ENCODE assay signal across 7 cellular contexts in genomic region chr14:61537567-61538463, GRCh38.
DNase-seq lines count a peak whose midpoint lies in the region; ATAC-seq and TF ChIP-seq lines count a peak whose summit lies in the region.

No MANE protein-coding gene starts in this region.

- ATAC-seq in GM21381 (IDR thresholded peaks at IDR 0.05; ENCODE audit: unreplicated experiment), result peak; percentile 56
- ATAC-seq in activated T-helper 17 cell treated with anti-CD3 and anti-CD28 coated beads, Interleukin-2, amount 50 U/mL, for 72 hours (replicated peaks), result peak; percentile 88

- peaks cover 52% of the 10 kb centered on the region for H3K4me1 Mint-ChIP-seq in activated T-helper 17 cell treated with anti-CD3 and anti-CD28 coated beads, Interleukin-2, amount 50 U/mL, for 72 hours

- peak overlapping the region; percentile 47 to 56 for H3K27ac ChIP-seq in right atrium auricular region

- H3K36me3 Mint-ChIP-seq in activated T-helper 17 cell treated with anti-CD3 and anti-CD28 coated beads, Interleukin-2, amount 50 U/mL, for 72 hours (ENCODE audit: low read depth), result peaks cover 100% of the 10 kb centered on the region

- H3K4me1 ChIP-seq in right atrium auricular region, result peaks cover 0 to 47% of the 10 kb centered on the region in 2 donors

- H3K36me3 ChIP-seq in right atrium auricular region, result no peaks in the 10 kb centered on the region

- H3K4me3 ChIP-seq in right atrium auricular region, result no peak overlapping the region

- H3K4me3 Mint-ChIP-seq in activated T-helper 17 cell treated with anti-CD3 and anti-CD28 coated beads, Interleukin-2, amount 50 U/mL, for 72 hours, result peak overlapping the region; percentile 66

- H3K27ac Mint-ChIP-seq in activated T-helper 17 cell treated with anti-CD3 and anti-CD28 coated beads, Interleukin-2, amount 50 U/mL, for 72 hours, result peak overlapping the region; percentile 90

- H3K27me3 ChIP-seq in right atrium auricular region, result no peaks in the 10 kb centered on the region

- H3K9me3 ChIP-seq in right atrium auricular region, result no peaks in the 10 kb centered on the region

- no peaks in the 10 kb centered on the region for H3K27me3 Mint-ChIP-seq in activated T-helper 17 cell treated with anti-CD3 and anti-CD28 coated beads, Interleukin-2, amount 50 U/mL, for 72 hours

- peak; percentile 100 for DNase-seq in NCI-H2029 (lab: John Stamatoyannopoulos, UW)
- no peak for DNase-seq in right atrium auricular region (ENCODE audit: low spot score)
- DNase-seq in stimulated activated CD4-positive, alpha-beta T cell treated with anti-CD3 and anti-CD28 coated beads, Interleukin-12 subunit alpha, Interleukin-12 subunit beta, amount 100 ng/mL, for 48 hours (ENCODE audit: low read depth in 2 of 3, low spot score in 1 of 3), result peak in 2 of 3 donors; percentile 20 to 37
- no peak for DNase-seq in NCI-H2227 treated with DMSO at 0.1 percent for 48 hours (lab: John Stamatoyannopoulos, UW)
- no peak for DNase-seq in 8988T

- no peak for TF ChIP-seq CTCF in right atrium auricular region (IDR thresholded peaks at IDR 0.05)

- H3K9me3 Mint-ChIP-seq in activated T-helper 17 cell treated with anti-CD3 and anti-CD28 coated beads, Interleukin-2, amount 50 U/mL, for 72 hours, result peaks cover 3% of the 10 kb centered on the region

Comparison
In these comparisons a context has a peak if more than half of its experiments do, and no peak if none do; other contexts are left out.
1. DNase-seq: peak in NCI-H2029 (single experiment) and stimulated activated CD4-positive, alpha-beta T cell treated with anti-CD3 and anti-CD28 coated beads, Interleukin-12 subunit alpha, Interleukin-12 subunit beta, amount 100 ng/mL, for 48 hours (2 of 3); none in right atrium auricular region (single experiment), NCI-H2227 treated with DMSO at 0.1 percent for 48 hours (single experiment) and 8988T (single experiment).